In the genomic region with DNA sequence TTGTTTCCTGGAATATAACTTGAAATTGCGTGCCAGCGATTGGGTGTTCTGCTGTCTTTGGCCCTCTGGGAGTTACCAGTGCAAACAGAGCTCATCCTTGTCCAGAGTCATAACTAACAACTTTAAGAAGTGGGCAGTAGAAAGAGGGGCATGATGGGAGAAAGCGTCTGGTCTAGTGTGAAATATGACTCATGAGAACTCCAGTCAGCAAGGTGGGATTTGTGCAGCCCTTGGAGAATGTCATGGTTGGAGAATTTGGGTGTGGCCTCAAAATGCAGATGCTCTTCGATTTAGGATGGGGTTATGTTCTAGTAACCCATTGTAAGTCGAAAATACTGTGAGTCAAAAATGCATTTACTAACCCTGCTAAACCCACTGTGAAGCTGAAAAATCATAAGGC, we compare ENCODE assay signal across 1 cellular context.
A peak's percentile ranks its signal among the peaks of the same experiment; 100 is the strongest.
TF ChIP-seq lines count a peak whose summit lies in the region.

No MANE protein-coding gene starts in this region.

TF ChIP-seq in HepG2, 621 proteins besides CTCF, POLR2A, EP300 and RAD21 (continued from another document):
- peak; percentile 31 for TF ChIP-seq POLR2AphosphoS2 (IDR thresholded peaks at IDR 0.05; ENCODE audit: low read depth, low read length)
- no peak for TF ChIP-seq ZC3H13 (CRISPR knock-in tag; IDR thresholded peaks at IDR 0.05)
- TF ChIP-seq RBM22 (optimal IDR thresholded peaks at IDR 0.05; ENCODE audit: low read length), result peak; percentile 79
- TF ChIP-seq SIX1 (CRISPR knock-in tag; IDR thresholded peaks at IDR 0.05; ENCODE audit: borderline replicate concordance), result no peak
- no peak for TF ChIP-seq HES4 (CRISPR knock-in tag; IDR thresholded peaks at IDR 0.05; ENCODE audit: borderline replicate concordance)
- TF ChIP-seq ZNF790 (CRISPR knock-in tag; IDR thresholded peaks at IDR 0.05; ENCODE audit: borderline replicate concordance), result no peak
- no peak for TF ChIP-seq ATAD3A (CRISPR knock-in tag; IDR thresholded peaks at IDR 0.05)
- TF ChIP-seq ZNF256 (CRISPR knock-in tag; conservative IDR thresholded peaks at IDR 0.05), result no peak
- TF ChIP-seq ZNF547 (CRISPR knock-in tag; IDR thresholded peaks at IDR 0.05), result no peak
- no peak for TF ChIP-seq AGO2 (optimal IDR thresholded peaks at IDR 0.05; ENCODE audit: low read depth, low read length)
- TF ChIP-seq, protein P1, sequence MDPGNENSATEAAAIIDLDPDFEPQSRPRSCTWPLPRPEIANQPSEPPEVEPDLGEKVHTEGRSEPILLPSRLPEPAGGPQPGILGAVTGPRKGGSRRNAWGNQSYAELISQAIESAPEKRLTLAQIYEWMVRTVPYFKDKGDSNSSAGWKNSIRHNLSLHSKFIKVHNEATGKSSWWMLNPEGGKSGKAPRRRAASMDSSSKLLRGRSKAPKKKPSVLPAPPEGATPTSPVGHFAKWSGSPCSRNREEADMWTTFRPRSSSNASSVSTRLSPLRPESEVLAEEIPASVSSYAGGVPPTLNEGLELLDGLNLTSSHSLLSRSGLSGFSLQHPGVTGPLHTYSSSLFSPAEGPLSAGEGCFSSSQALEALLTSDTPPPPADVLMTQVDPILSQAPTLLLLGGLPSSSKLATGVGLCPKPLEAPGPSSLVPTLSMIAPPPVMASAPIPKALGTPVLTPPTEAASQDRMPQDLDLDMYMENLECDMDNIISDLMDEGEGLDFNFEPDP (CRISPR knock-in tag; conservative IDR thresholded peaks at IDR 0.05), result no peak
- no peak for TF ChIP-seq ZNF713 (CRISPR knock-in tag; IDR thresholded peaks at IDR 0.05)
- TF ChIP-seq FOXK1 (CRISPR knock-in tag; IDR thresholded peaks at IDR 0.05; ENCODE audit: borderline replicate concordance, low read depth), result no peak
- TF ChIP-seq, protein P2, sequence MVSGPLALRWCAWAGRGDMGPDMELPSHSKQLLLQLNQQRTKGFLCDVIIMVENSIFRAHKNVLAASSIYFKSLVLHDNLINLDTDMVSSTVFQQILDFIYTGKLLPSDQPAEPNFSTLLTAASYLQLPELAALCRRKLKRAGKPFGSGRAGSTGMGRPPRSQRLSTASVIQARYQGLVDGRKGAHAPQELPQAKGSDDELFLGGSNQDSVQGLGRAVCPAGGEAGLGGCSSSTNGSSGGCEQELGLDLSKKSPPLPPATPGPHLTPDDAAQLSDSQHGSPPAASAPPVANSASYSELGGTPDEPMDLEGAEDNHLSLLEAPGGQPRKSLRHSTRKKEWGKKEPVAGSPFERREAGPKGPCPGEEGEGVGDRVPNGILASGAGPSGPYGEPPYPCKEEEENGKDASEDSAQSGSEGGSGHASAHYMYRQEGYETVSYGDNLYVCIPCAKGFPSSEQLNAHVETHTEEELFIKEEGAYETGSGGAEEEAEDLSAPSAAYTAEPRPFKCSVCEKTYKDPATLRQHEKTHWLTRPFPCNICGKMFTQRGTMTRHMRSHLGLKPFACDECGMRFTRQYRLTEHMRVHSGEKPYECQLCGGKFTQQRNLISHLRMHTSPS (CRISPR knock-in tag; IDR thresholded peaks at IDR 0.05; ENCODE audit: low read depth), result no peak
- no peak for TF ChIP-seq ZFP36 (IDR thresholded peaks at IDR 0.05; ENCODE audit: borderline replicate concordance, low read depth, low read length, partially characterized antibody)
- TF ChIP-seq, protein P3, sequence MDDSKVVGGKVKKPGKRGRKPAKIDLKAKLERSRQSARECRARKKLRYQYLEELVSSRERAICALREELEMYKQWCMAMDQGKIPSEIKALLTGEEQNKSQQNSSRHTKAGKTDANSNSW (CRISPR knock-in tag; IDR thresholded peaks at IDR 0.05; ENCODE audit: borderline replicate concordance), result no peak
- peak; percentile 30; the same call in 1 of the 2 replicates for TF ChIP-seq POLR2G (IDR thresholded peaks at IDR 0.05; ENCODE audit: low read depth, low read length)
- TF ChIP-seq ATM (IDR thresholded peaks at IDR 0.05; ENCODE audit: borderline replicate concordance), result no peak
- TF ChIP-seq ZSCAN30 (CRISPR knock-in tag; IDR thresholded peaks at IDR 0.05), result no peak
- no peak for TF ChIP-seq ZNF678 (CRISPR knock-in tag; IDR thresholded peaks at IDR 0.05)
- no peak for TF ChIP-seq CENPT (CRISPR knock-in tag; IDR thresholded peaks at IDR 0.05; ENCODE audit: low read depth)
- no peak for TF ChIP-seq MTA1 (CRISPR knock-in tag; IDR thresholded peaks at IDR 0.05; ENCODE audit: borderline replicate concordance)
- TF ChIP-seq ZNF441 (CRISPR knock-in tag; IDR thresholded peaks at IDR 0.05; ENCODE audit: borderline replicate concordance), result no peak
